Comparison of ENCODE assay signal across 21 cellular contexts in the genomic region with DNA sequence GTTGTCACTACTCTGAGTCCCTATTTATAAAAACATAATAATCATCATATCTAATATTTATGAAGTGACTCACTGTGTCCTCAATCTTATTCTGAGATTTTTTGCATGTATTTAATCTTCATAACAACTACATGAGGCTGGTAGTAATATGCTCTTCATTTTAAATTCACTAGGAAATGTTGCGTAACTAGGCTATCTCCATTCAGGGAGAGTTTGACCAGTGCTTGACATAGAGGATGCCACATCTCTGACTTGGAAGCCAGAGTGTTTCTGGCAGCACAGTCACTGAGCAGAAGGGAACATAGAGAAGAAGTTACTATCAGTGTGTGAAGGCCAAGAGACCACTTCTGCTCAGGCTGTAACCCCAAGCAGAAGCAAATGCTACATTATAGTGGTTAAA.
"Had no signal": no experiment of that assay in that cellular context is flagged by ENCODE, and none has a peak within 500 bp of the region (broad histone marks: within the 10 kb centered on the region; RNA-seq: fewer than 3 reads in every experiment).

No MANE protein-coding gene starts in this region.

- H3K27me3 ChIP-seq: hepatocyte, neutrophil, pancreas, thyroid gland, upper lobe of right lung had no signal

- H3K36me3 Mint-ChIP-seq: natural killer cell treated with Interleukin-12 subunit alpha and Interleukin-12 subunit beta and Interleukin-15 and Interleukin-18, amount 100 ng/mL, for 72 hours; stimulated activated memory B cell treated with anti-CD40 and anti-IgM and Interleukin-4, amounts not matched to agents 10 μg/mL and 1 μg/mL and 100 μg/mL, for 72 hours; WTC11 had no signal

- H3K27ac Mint-ChIP-seq: natural killer cell treated with Interleukin-12 subunit alpha and Interleukin-12 subunit beta and Interleukin-15 and Interleukin-18, amount 100 ng/mL, for 72 hours; stimulated activated memory B cell treated with anti-CD40 and anti-IgM and Interleukin-4, amounts not matched to agents 10 μg/mL and 1 μg/mL and 100 μg/mL, for 72 hours; T-helper 1 cell treated with Interleukin-12 subunit alpha and Interleukin-12 subunit beta and Interleukin-4 antibody, amounts not matched to agents 30 μg/mL and 1 μg/mL, for 36 hours; WTC11 had no signal

- H2AFZ ChIP-seq: hepatocyte had no signal

- H3K9me3 ChIP-seq: neutrophil, pancreas, thyroid gland, upper lobe of right lung had no signal

- H3K9me3 Mint-ChIP-seq: brain; T-helper 1 cell treated with Interleukin-12 subunit alpha and Interleukin-12 subunit beta and Interleukin-4 antibody, amounts not matched to agents 30 μg/mL and 1 μg/mL, for 36 hours had no signal

- H3K4me3 Mint-ChIP-seq: brain; central memory CD8-positive, alpha-beta T cell; natural killer cell treated with Interleukin-12 subunit alpha and Interleukin-12 subunit beta and Interleukin-15 and Interleukin-18, amount 100 ng/mL, for 72 hours; stimulated activated memory B cell treated with anti-CD40 and anti-IgM and Interleukin-4, amounts not matched to agents 10 μg/mL and 1 μg/mL and 100 μg/mL, for 72 hours; T-helper 1 cell treated with Interleukin-12 subunit alpha and Interleukin-12 subunit beta and Interleukin-4 antibody, amounts not matched to agents 30 μg/mL and 1 μg/mL, for 36 hours; WTC11 had no signal

- H3K36me3 ChIP-seq: neutrophil, pancreas, thyroid gland, upper lobe of right lung had no signal

- H3K27me3 Mint-ChIP-seq: brain; central memory CD8-positive, alpha-beta T cell; natural killer cell treated with Interleukin-12 subunit alpha and Interleukin-12 subunit beta and Interleukin-15 and Interleukin-18, amount 100 ng/mL, for 72 hours; stimulated activated memory B cell treated with anti-CD40 and anti-IgM and Interleukin-4, amounts not matched to agents 10 μg/mL and 1 μg/mL and 100 μg/mL, for 72 hours had no signal

- H3K27ac ChIP-seq: epithelial cell of prostate, hepatocyte, neutrophil, pancreas, thyroid gland, upper lobe of right lung had no signal

- H3K4me1 ChIP-seq: pancreas, thyroid gland, upper lobe of right lung had no signal

- H3K4me2 ChIP-seq: hepatocyte, smooth muscle cell had no signal

- ATAC-seq: natural killer cell treated with Interleukin-12 subunit alpha and Interleukin-12 subunit beta and Interleukin-15 and Interleukin-18, amount 100 ng/mL, for 72 hours; pancreas; sciatic nerve; stimulated activated memory B cell treated with anti-CD40 and anti-IgM and Interleukin-4, amounts not matched to agents 10 μg/mL and 1 μg/mL and 100 μg/mL, for 72 hours; upper lobe of right lung; WTC11 had no signal

- DNase-seq: activated naive CD4-positive, alpha-beta T cell treated with anti-CD3 and anti-CD28 coated beads, Interleukin-2, amount 50 U/mL, for 16 hours; activated T-cell treated with anti-CD3 and anti-CD28 coated beads, Interleukin-2, amount 50 U/mL, for 1 hour; cortex of kidney; foreskin melanocyte; midbrain; pancreas; stimulated activated CD4-positive, alpha-beta T cell treated with anti-CD3 and anti-CD28 coated beads, Interleukin-15, amount 100 ng/mL, for 24 hours; T1000; thyroid gland; upper lobe of right lung had no signal

- H3K4me3 ChIP-seq: hepatocyte, pancreas, smooth muscle cell, thyroid gland, upper lobe of right lung had no signal

- H3K4me1 Mint-ChIP-seq: central memory CD8-positive, alpha-beta T cell; stimulated activated memory B cell treated with anti-CD40 and anti-IgM and Interleukin-4, amounts not matched to agents 10 μg/mL and 1 μg/mL and 100 μg/mL, for 72 hours; WTC11 had no signal
